In the genomic region with DNA sequence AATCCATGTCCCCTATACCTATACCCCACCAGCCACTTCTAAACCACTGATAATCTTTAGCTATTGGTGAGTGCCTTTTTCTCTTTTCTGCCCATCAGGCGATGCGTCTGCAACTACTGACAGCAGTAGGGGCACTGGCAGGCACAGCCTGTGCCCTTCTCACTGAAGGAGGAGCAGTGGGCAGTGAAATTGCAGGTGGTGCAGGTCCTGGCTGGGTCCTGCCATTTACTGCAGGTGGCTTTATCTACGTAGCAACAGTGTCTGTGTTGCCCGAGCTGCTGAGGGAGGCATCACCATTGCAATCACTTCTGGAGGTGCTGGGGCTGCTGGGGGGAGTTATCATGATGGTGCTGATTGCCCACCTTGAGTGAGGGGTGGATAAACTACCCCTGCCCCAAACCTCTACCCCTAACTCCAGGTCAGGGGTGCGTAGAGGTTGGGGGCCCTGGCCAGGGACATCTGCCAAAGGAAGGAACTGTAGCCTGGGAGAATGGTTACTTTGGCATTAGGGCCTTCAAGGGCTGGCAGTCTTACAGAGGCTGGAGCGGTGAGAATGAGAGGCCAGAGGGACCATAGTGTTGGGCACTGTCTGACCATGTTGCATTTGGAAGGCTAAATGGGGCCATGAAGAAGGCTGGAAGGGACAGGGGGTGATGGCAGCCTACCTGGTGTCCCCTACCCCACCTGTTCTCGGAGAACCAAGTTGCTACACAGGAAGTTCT, we compare ENCODE assay signal across 8 cellular contexts. TPM values are rescaled to one million over a fixed set of nuclear protein-coding genes. Genes with fewer than 3 reads are reported as not detected.
DNase-seq lines count a peak whose midpoint lies in the region; ATAC-seq and TF ChIP-seq lines count a peak whose summit lies in the region.

No MANE protein-coding gene starts in this region.

- no peak overlapping the region for H3K9ac ChIP-seq in iPS-18a (ENCODE audit: low read length)

- H3K9me3 Mint-ChIP-seq in activated T-cell treated with anti-CD3 and anti-CD28 coated beads, Interleukin-2, amount 50 U/mL, for 4 hours, result no peaks in the 10 kb centered on the region

- TF ChIP-seq CTCF in VCaP (conservative IDR thresholded peaks at IDR 0.05), result no peak
- TF ChIP-seq CTCF in spleen (IDR thresholded peaks at IDR 0.05 in 8 of 11, conservative IDR thresholded peaks at IDR 0.05 in 3 of 11), result no peak

- H3K27me3 ChIP-seq in iPS-18a (ENCODE audit: control insufficient read depth, insufficient read depth, low read length), result peaks cover 31% of the 10 kb centered on the region
- no peaks in the 10 kb centered on the region for H3K27me3 ChIP-seq in spleen (replicated peaks in 1 of 7)

- H3K36me3 ChIP-seq in iPS-18a (ENCODE audit: control insufficient read depth, low read depth, low read length), result peaks cover 18% of the 10 kb centered on the region
- peaks cover 0 to 26% (median 21%) of the 10 kb centered on the region in 6 donors for H3K36me3 ChIP-seq in spleen

- no peak for DNase-seq in activated T-cell treated with anti-CD3 and anti-CD28 coated beads, Interleukin-2, amount 50 U/mL, for 4 hours
- DNase-seq in activated T-cell treated with anti-CD3 and anti-CD28 coated beads, Interleukin-2, amount 50 U/mL, for 1 hour, result no peak
- peak; percentile 71 for DNase-seq in spleen
- no peak for DNase-seq in HK-2 (ENCODE audit: unreplicated experiment)
- no peak for DNase-seq in NCI-H1048 (lab: John Stamatoyannopoulos, UW)
- DNase-seq in NCI-H82 treated with DMSO at 0.1 percent for 48 hours (lab: John Stamatoyannopoulos, UW; ENCODE audit: unreplicated experiment), result no peak

- peak overlapping the region; percentile 100 for H3K4me3 Mint-ChIP-seq in activated T-cell treated with anti-CD3 and anti-CD28 coated beads, Interleukin-2, amount 50 U/mL, for 4 hours

- intact Hi-C loops in spleen (cut with DNase I; ENCODE audit: low total_unique reads), result no loop called here

- 82 to 92% (median 90%) methylated on average over 7 of the region's 7 CpGs for WGBS in spleen, 5 donors

- peaks cover 28% of the 10 kb centered on the region for H3K36me3 Mint-ChIP-seq in activated T-cell treated with anti-CD3 and anti-CD28 coated beads, Interleukin-2, amount 50 U/mL, for 4 hours (ENCODE audit: insufficient read depth)

- no peaks in the 10 kb centered on the region for H3K27me3 Mint-ChIP-seq in activated T-cell treated with anti-CD3 and anti-CD28 coated beads, Interleukin-2, amount 50 U/mL, for 4 hours (ENCODE audit: low read depth)

- no peak for ATAC-seq in activated T-cell treated with anti-CD3 and anti-CD28 coated beads, Interleukin-2, amount 50 U/mL, for 4 hours

- TF ChIP-seq POLR2A in spleen (IDR thresholded peaks at IDR 0.05), result no peak

- no peaks in the 10 kb centered on the region for H3K9me3 ChIP-seq in iPS-18a (ENCODE audit: control insufficient read depth, low read depth, low read length)
- H3K9me3 ChIP-seq in spleen, result no peaks in the 10 kb centered on the region

- peak overlapping the region; percentile 71; the same call in 1 of the 2 replicates for H3K27ac ChIP-seq in VCaP
- no peak overlapping the region for H3K27ac ChIP-seq in iPS-18a (ENCODE audit: low read length)
- peak overlapping the region in 5 of 8 donors; percentile 18 to 82 (median 67) for H3K27ac ChIP-seq in spleen

- H3K4me1 ChIP-seq in iPS-18a (ENCODE audit: control insufficient read depth, low read depth, low read length) (peaks cover 22% of the 10 kb centered on the region), spleen (peaks cover 34 to 85% (median 66%) of the 10 kb centered on the region in 6 donors)

- H3K4me3 ChIP-seq in iPS-18a (ENCODE audit: low read length), result peak overlapping the region; percentile 77
- H3K4me3 ChIP-seq in spleen, result peak overlapping the region in 4 of 8 donors; percentile 69 to 83 (median 75)

- peaks cover 67% of the 10 kb centered on the region for H3K4me1 Mint-ChIP-seq in activated T-cell treated with anti-CD3 and anti-CD28 coated beads, Interleukin-2, amount 50 U/mL, for 4 hours (ENCODE audit: low read depth)

RNA-seq across cellular contexts. Expression of a gene that starts 0.9 kb away (rescaled TPM):
- total RNA-seq in activated T-cell treated with anti-CD3 and anti-CD28 coated beads, Interleukin-2, amount 50 U/mL, for 4 hours, result 10 to 100 TPM; 11.7 to 20.1 (median 19.4) TPM
- total RNA-seq in spleen, result 10 to 100 TPM in 5 of 7 donors, 1 to 10 TPM in 2; 8.7 to 20.1 (median 14.9) TPM
- 10 to 100 TPM; 15.8 to 24.1 (median 16.5) TPM for polyA plus RNA-seq in spleen

RNA-seq across cellular contexts. Expression of a gene that starts 2.9 kb away (rescaled TPM):
- 10 to 100 TPM; 68.7 to 78.3 (median 72.1) TPM for total RNA-seq in activated T-cell treated with anti-CD3 and anti-CD28 coated beads, Interleukin-2, amount 50 U/mL, for 4 hours
- 10 to 100 TPM; 42.8 to 58.7 (median 48.8) TPM for total RNA-seq in spleen
- polyA plus RNA-seq in spleen, result 10 to 100 TPM; 28.8 to 42.3 (median 33.8) TPM

RNA-seq across cellular contexts. Expression of a gene that starts 3.1 kb away (rescaled TPM):
- 10 to 100 TPM; 55.2 to 62.3 (median 60.8) TPM for total RNA-seq in activated T-cell treated with anti-CD3 and anti-CD28 coated beads, Interleukin-2, amount 50 U/mL, for 4 hours
- total RNA-seq in spleen, result 10 to 100 TPM; 30.9 to 66.8 (median 54.2) TPM
- polyA plus RNA-seq in spleen, result 10 to 100 TPM; 29.1 to 72.4 (median 53.0) TPM

RNA-seq across cellular contexts. Expression of a gene that starts 4.7 kb away (rescaled TPM):
- total RNA-seq in activated T-cell treated with anti-CD3 and anti-CD28 coated beads, Interleukin-2, amount 50 U/mL, for 4 hours, result 10 to 100 TPM; 64.7 to 66.5 (median 66.3) TPM
- total RNA-seq in spleen, result 10 to 100 TPM; 13.4 to 37.8 (median 29.6) TPM
- polyA plus RNA-seq in spleen, result 10 to 100 TPM; 29.2 to 42.3 (median 32.5) TPM

RNA-seq across cellular contexts. Expression of a gene that starts 11.3 kb away (rescaled TPM):
- total RNA-seq in activated T-cell treated with anti-CD3 and anti-CD28 coated beads, Interleukin-2, amount 50 U/mL, for 4 hours, result under 1 TPM; 0.48 to 0.98 (median 0.60) TPM
- 1 to 10 TPM in 6 of 7 donors, under 1 TPM in 1; 0.79 to 2.4 (median 1.3) TPM for total RNA-seq in spleen
- polyA plus RNA-seq in spleen, result 1 to 10 TPM in 2 of 3 donors, under 1 TPM in 1; 0.68 to 2.2 (median 1.8) TPM
